Comparison of ENCODE assay signal across 13 cellular contexts in the genomic region with DNA sequence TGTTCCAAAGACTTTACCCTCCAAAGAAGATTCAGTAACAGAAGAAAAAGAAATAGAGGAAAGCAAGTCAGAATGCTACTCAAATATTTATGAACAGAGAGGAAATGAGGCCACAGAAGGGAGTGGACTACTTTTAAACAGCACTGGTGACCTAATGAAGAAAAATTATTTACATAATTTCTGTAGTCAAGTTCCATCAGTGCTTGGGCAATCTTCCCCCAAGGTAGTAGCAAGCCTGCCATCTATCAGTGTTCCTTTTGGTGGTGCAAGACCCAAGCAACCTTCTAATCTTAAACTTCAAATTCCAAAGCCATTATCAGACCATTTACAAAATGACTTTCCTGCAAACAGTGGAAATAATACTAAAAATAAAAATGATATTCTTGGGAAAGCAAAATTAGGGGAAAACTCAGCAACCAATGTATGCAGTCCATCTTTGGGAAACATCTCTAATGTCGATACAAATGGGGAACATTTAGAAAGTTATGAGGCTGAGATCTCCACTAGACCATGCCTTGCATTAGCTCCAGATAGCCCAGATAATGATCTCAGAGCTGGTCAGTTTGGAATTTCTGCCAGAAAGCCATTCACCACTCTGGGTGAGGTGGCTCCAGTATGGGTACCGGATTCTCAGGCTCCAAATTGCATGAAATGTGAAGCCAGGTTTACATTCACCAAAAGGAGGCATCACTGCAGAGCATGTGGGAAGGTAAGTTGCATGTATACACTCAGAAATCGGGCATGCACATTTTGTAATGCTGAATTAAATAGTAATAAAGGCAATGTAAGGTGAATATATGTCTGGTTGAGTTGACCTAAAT.
DNase-seq lines count a peak whose midpoint lies in the region; ATAC-seq and TF ChIP-seq lines count a peak whose summit lies in the region.
"Had no signal": no experiment of that assay in that cellular context is flagged by ENCODE, and none has a peak within 500 bp of the region (broad histone marks: within the 10 kb centered on the region; RNA-seq: fewer than 3 reads in every experiment).

No MANE protein-coding gene starts in this region.

- no peak overlapping the region for H2BK120ac ChIP-seq in trophoblast cell (ENCODE audit: insufficient read depth, low read length, poor library complexity)

- H3K9me3 ChIP-seq in trophoblast cell (ENCODE audit: insufficient read depth, low read depth, low read length) (no peaks in the 10 kb centered on the region), endodermal cell (ENCODE audit: control insufficient read depth, low read length) (no peaks in the 10 kb centered on the region)
- H3K9me3 ChIP-seq: transverse colon had no signal

- no peak overlapping the region for H3K27ac Mint-ChIP-seq in endodermal cell
- no peak overlapping the region for H3K27ac Mint-ChIP-seq in activated CD8-positive, alpha-beta T cell treated with anti-CD3 and anti-CD28 coated beads for 36 hours
- H3K27ac Mint-ChIP-seq: brain had no signal

- no peaks in the 10 kb centered on the region for H3K27me3 ChIP-seq in trophoblast cell (ENCODE audit: insufficient read depth, low read length)
- no peaks in the 10 kb centered on the region for H3K27me3 ChIP-seq in endodermal cell (ENCODE audit: control insufficient read depth, insufficient read depth, low read length, poor library complexity, severe bottlenecking)
- H3K27me3 ChIP-seq: transverse colon had no signal

- H3K4me3 ChIP-seq in trophoblast cell (ENCODE audit: low read depth, low read length) (no peak overlapping the region), endodermal cell (ENCODE audit: low read length) (no peak overlapping the region)
- H3K4me3 ChIP-seq: lung, transverse colon had no signal

- peaks cover 2 to 4% of the 10 kb centered on the region in 2 experiments for H3K4me1 ChIP-seq in trophoblast cell (ENCODE audit: control insufficient read depth in 1 of 2, insufficient read depth in 2 of 2, low read length in 2 of 2)
- peaks cover 16% of the 10 kb centered on the region for H3K4me1 ChIP-seq in endodermal cell (ENCODE audit: control insufficient read depth, insufficient read depth, low read length)
- H3K4me1 ChIP-seq: transverse colon had no signal

- intact Hi-C loops in activated CD8-positive, alpha-beta T cell treated with anti-CD3 and anti-CD28 coated beads for 36 hours (cut with micrococcal nuclease), result no loop called here

- H3K14ac ChIP-seq in trophoblast cell (ENCODE audit: low read length), result no peak overlapping the region

- H3K9ac ChIP-seq in trophoblast cell (ENCODE audit: low read length) (no peak overlapping the region), endodermal cell (ENCODE audit: extremely low read depth, low read length, poor library complexity, severe bottlenecking) (no peak overlapping the region)

- H3K27me3 Mint-ChIP-seq in endodermal cell (ENCODE audit: insufficient read depth), result no peaks in the 10 kb centered on the region
- H3K27me3 Mint-ChIP-seq in activated CD8-positive, alpha-beta T cell treated with anti-CD3 and anti-CD28 coated beads for 36 hours, result no peaks in the 10 kb centered on the region
- H3K27me3 Mint-ChIP-seq: brain had no signal

- H2AK5ac ChIP-seq in trophoblast cell (ENCODE audit: low read length), result no peak overlapping the region

- H3K4ac ChIP-seq in trophoblast cell (ENCODE audit: low read depth, low read length), result no peak overlapping the region

- no peak overlapping the region for H4K91ac ChIP-seq in trophoblast cell (ENCODE audit: low read depth, low read length)

- CTCF ChIA-PET in activated CD8-positive, alpha-beta T cell treated with anti-CD3 and anti-CD28 coated beads for 36 hours (lab: Charles Lee), result interaction anchor here (1.5 kb wide), 1 partner anchor 75 kb away, joined by 3 read pairs; no protein-coding TSS in a partner anchor

- peak; percentile 80 for DNase-seq in amniotic epithelial cell (ENCODE audit: low read depth)
- peak; percentile 69 to 88 for DNase-seq in trophoblast cell
- no peak for DNase-seq in H4 (ENCODE audit: low spot score)
- no peak for DNase-seq in endodermal cell
- DNase-seq in activated CD8-positive, alpha-beta T cell treated with anti-CD3 and anti-CD28 coated beads for 36 hours, result no peak
- DNase-seq: activated effector memory CD4-positive, alpha-beta T cell treated with Interleukin-2 at 50 U/mL for 16 hours; Calu3; NCI-H1930; transverse colon had no signal

- H3K23ac ChIP-seq in trophoblast cell (ENCODE audit: low read length), result no peak overlapping the region

- H2BK5ac ChIP-seq in trophoblast cell (ENCODE audit: low read depth, low read length, poor library complexity), result no peak overlapping the region

- no peak overlapping the region for H2AFZ ChIP-seq in trophoblast cell (ENCODE audit: insufficient read depth, low read length, poor library complexity)

- H3K4me1 Mint-ChIP-seq in endodermal cell, result peaks cover 22% of the 10 kb centered on the region
- H3K4me1 Mint-ChIP-seq in activated CD8-positive, alpha-beta T cell treated with anti-CD3 and anti-CD28 coated beads for 36 hours (ENCODE audit: low read depth), result peaks cover 7% of the 10 kb centered on the region

- H2BK12ac ChIP-seq in trophoblast cell (ENCODE audit: low read length), result no peak overlapping the region

- H3K9me3 Mint-ChIP-seq in endodermal cell, result no peaks in the 10 kb centered on the region
- no peaks in the 10 kb centered on the region for H3K9me3 Mint-ChIP-seq in activated CD8-positive, alpha-beta T cell treated with anti-CD3 and anti-CD28 coated beads for 36 hours
- H3K9me3 Mint-ChIP-seq: brain had no signal

- no peak for TF ChIP-seq CTCF in endodermal cell (conservative IDR thresholded peaks at IDR 0.05)
- no peak for TF ChIP-seq CTCF in activated CD8-positive, alpha-beta T cell treated with anti-CD3 and anti-CD28 coated beads for 36 hours (IDR thresholded peaks at IDR 0.05)

- H3K79me2 ChIP-seq in trophoblast cell (ENCODE audit: control insufficient read depth, insufficient read depth, low read length, poor library complexity), result no peaks in the 10 kb centered on the region

- no peaks in the 10 kb centered on the region for H3K36me3 Mint-ChIP-seq in endodermal cell (ENCODE audit: low read depth)
- H3K36me3 Mint-ChIP-seq in activated CD8-positive, alpha-beta T cell treated with anti-CD3 and anti-CD28 coated beads for 36 hours (ENCODE audit: low read depth), result no peaks in the 10 kb centered on the region

- POLR2A ChIA-PET in activated CD8-positive, alpha-beta T cell treated with anti-CD3 and anti-CD28 coated beads for 36 hours (lab: Charles Lee), result no interaction called here

- WGBS in trophoblast cell (ENCODE audit: extremely low coverage, insufficient coverage, insufficient read length), result no CpG with 5 or more reads among the region's 3 CpGs
- 91 to 95% methylated on average over 3 of the region's 3 CpGs for WGBS in endodermal cell (ENCODE audit: insufficient coverage in 1 of 2, insufficient read length in 1 of 2), 2 experiments

- H3K27ac ChIP-seq in trophoblast cell (ENCODE audit: low read depth, low read length), result no peak overlapping the region
- H3K27ac ChIP-seq in endodermal cell (ENCODE audit: low read depth, low read length), result no peak overlapping the region
- H3K27ac ChIP-seq: transverse colon had no signal

- no peak overlapping the region for H3K18ac ChIP-seq in trophoblast cell (ENCODE audit: low read length)

- ATAC-seq in GM18907 (IDR thresholded peaks at IDR 0.05; ENCODE audit: unreplicated experiment) (peak; percentile 45), HG03159 (IDR thresholded peaks at IDR 0.05; ENCODE audit: unreplicated experiment) (peak; percentile 23)
- ATAC-seq in activated CD8-positive, alpha-beta T cell treated with anti-CD3 and anti-CD28 coated beads for 36 hours, result no peak

- no peaks in the 10 kb centered on the region for H3K36me3 ChIP-seq in trophoblast cell (ENCODE audit: control insufficient read depth in 1 of 2, insufficient read depth in 2 of 2, low read length in 2 of 2)
- H3K36me3 ChIP-seq in endodermal cell (ENCODE audit: control insufficient read depth, insufficient read depth, low read length), result no peaks in the 10 kb centered on the region
- H3K36me3 ChIP-seq: transverse colon had no signal

- no peak overlapping the region for H4K8ac ChIP-seq in trophoblast cell (ENCODE audit: low read depth, low read length)

- no peak overlapping the region for H4K12ac ChIP-seq in trophoblast cell (ENCODE audit: low read depth, low read length)

- H3K4me2 ChIP-seq in trophoblast cell (ENCODE audit: low read length), result no peak overlapping the region

- no peaks in the 10 kb centered on the region for H3K79me1 ChIP-seq in trophoblast cell (ENCODE audit: low read length)

- no peak overlapping the region for H3K4me3 Mint-ChIP-seq in endodermal cell
- H3K4me3 Mint-ChIP-seq in activated CD8-positive, alpha-beta T cell treated with anti-CD3 and anti-CD28 coated beads for 36 hours, result no peak overlapping the region
- H3K4me3 Mint-ChIP-seq: brain had no signal

Comparison
In these comparisons a context has a peak if more than half of its experiments do, and no peak if none do; other contexts are left out.
1. DNase-seq: peak in amniotic epithelial cell (single experiment) and trophoblast cell (2 of 2); none in H4 (single experiment), endodermal cell (single experiment) and activated CD8-positive, alpha-beta T cell treated with anti-CD3 and anti-CD28 coated beads for 36 hours (single experiment).